1 cellular context compared by ENCODE assay signal in genomic region chr3:127955680-127956079, GRCh38.
TF ChIP-seq lines count a peak whose summit lies in the region.

No MANE protein-coding gene starts in this region.

TF ChIP-seq in K562, 482 proteins besides CTCF, POLR2A, EP300 and RAD21:
- TF ChIP-seq AFF4 (CRISPR knock-in tag; IDR thresholded peaks at IDR 0.05): no peak
- TF ChIP-seq, protein P1, sequence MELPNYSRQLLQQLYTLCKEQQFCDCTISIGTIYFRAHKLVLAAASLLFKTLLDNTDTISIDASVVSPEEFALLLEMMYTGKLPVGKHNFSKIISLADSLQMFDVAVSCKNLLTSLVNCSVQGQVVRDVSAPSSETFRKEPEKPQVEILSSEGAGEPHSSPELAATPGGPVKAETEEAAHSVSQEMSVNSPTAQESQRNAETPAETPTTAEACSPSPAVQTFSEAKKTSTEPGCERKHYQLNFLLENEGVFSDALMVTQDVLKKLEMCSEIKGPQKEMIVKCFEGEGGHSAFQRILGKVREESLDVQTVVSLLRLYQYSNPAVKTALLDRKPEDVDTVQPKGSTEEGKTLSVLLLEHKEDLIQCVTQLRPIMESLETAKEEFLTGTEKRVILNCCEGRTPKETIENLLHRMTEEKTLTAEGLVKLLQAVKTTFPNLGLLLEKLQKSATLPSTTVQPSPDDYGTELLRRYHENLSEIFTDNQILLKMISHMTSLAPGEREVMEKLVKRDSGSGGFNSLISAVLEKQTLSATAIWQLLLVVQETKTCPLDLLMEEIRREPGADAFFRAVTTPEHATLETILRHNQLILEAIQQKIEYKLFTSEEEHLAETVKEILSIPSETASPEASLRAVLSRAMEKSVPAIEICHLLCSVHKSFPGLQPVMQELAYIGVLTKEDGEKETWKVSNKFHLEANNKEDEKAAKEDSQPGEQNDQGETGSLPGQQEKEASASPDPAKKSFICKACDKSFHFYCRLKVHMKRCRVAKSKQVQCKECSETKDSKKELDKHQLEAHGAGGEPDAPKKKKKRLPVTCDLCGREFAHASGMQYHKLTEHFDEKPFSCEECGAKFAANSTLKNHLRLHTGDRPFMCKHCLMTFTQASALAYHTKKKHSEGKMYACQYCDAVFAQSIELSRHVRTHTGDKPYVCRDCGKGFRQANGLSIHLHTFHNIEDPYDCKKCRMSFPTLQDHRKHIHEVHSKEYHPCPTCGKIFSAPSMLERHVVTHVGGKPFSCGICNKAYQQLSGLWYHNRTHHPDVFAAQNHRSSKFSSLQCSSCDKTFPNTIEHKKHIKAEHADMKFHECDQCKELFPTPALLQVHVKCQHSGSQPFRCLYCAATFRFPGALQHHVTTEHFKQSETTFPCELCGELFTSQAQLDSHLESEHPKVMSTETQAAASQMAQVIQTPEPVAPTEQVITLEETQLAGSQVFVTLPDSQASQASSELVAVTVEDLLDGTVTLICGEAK (IDR thresholded peaks at IDR 0.05): peak; percentile 54; the same call in 1 of the 2 replicates
- TF ChIP-seq, protein P1 (CRISPR knock-in tag; IDR thresholded peaks at IDR 0.05): no peak
- TF ChIP-seq, protein P2, sequence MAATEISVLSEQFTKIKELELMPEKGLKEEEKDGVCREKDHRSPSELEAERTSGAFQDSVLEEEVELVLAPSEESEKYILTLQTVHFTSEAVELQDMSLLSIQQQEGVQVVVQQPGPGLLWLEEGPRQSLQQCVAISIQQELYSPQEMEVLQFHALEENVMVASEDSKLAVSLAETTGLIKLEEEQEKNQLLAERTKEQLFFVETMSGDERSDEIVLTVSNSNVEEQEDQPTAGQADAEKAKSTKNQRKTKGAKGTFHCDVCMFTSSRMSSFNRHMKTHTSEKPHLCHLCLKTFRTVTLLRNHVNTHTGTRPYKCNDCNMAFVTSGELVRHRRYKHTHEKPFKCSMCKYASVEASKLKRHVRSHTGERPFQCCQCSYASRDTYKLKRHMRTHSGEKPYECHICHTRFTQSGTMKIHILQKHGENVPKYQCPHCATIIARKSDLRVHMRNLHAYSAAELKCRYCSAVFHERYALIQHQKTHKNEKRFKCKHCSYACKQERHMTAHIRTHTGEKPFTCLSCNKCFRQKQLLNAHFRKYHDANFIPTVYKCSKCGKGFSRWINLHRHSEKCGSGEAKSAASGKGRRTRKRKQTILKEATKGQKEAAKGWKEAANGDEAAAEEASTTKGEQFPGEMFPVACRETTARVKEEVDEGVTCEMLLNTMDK (IDR thresholded peaks at IDR 0.05; ENCODE audit: borderline replicate concordance, insufficient read depth, low read depth, low read length, poor library complexity, severe bottlenecking): no peak
- TF ChIP-seq ZNF76 (CRISPR knock-in tag; IDR thresholded peaks at IDR 0.05; ENCODE audit: borderline replicate concordance): no peak
- TF ChIP-seq SREBF2 (CRISPR knock-in tag; IDR thresholded peaks at IDR 0.05): no peak
- TF ChIP-seq MLLT1 (IDR thresholded peaks at IDR 0.05): no peak
- no peak for TF ChIP-seq NR2C2 (CRISPR knock-in tag; IDR thresholded peaks at IDR 0.05)
- TF ChIP-seq NR2C2 (tag; IDR thresholded peaks at IDR 0.05): no peak
- no peak for TF ChIP-seq ASH1L (IDR thresholded peaks at IDR 0.05; ENCODE audit: borderline replicate concordance, low read depth, partially characterized antibody)
- TF ChIP-seq THRA (IDR thresholded peaks at IDR 0.05): no peak
- TF ChIP-seq CREB1 (IDR thresholded peaks at IDR 0.05): no peak
- no peak for TF ChIP-seq CREB1 (CRISPR knock-in tag; IDR thresholded peaks at IDR 0.05)
- no peak for TF ChIP-seq ZNF197 (CRISPR knock-in tag; IDR thresholded peaks at IDR 0.05; ENCODE audit: low read depth)
- TF ChIP-seq SIRT6 (IDR thresholded peaks at IDR 0.05; ENCODE audit: low read depth, low read length): no peak
- 0 out of 2 replicates have a peak, but pooled peaks have one; percentile 20 for TF ChIP-seq PKNOX1 (IDR thresholded peaks at IDR 0.05)
